In the genomic region with DNA sequence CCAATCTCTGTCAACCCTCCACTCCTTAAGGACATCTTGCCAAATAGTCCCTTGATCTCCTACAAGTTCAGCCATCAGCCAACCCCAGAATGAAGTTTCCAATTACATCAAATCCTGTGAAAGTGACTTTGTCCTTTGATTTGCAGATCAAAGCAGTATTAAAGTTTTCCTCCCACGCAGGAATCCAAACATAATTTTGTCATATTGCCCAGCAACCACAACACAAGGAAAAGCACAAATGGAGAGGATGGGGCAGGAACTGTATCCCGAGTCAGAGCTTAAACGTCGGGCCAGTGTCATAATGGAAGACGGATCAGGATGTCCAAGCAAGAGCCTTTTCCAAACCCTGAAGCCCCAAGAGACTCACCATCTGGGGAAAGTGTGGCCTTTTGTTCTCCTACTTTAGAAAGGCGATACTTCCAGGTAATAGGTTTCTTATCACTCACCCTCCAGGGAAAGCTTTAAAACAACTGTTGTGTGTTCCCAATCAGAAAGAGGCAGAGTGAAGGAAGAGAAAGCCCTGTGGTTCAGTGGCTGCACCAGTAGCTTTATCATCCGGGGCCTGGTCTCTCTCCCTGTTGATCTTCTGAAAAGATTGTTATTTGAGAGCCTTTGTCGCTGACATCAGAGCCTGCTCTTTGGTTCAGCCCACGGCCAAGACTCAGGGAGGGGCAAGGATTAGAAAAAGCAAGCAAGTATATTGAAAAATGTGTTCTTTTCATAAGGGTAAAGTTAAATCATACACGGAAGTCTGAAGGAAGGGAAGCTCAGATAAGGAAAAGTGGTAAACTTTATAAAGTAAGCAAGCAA, we compare ENCODE assay signal across 12 cellular contexts. TPM values are rescaled to one million over a fixed set of nuclear protein-coding genes. Genes with fewer than 3 reads are reported as not detected.
DNase-seq lines count a peak whose midpoint lies in the region; TF ChIP-seq lines count a peak whose summit lies in the region.
"Had no signal": no experiment of that assay in that cellular context is flagged by ENCODE, and none has a peak within 500 bp of the region (broad histone marks: within the 10 kb centered on the region; RNA-seq: fewer than 3 reads in every experiment).

No MANE protein-coding gene starts in this region.

- H3K4me3 ChIP-seq in cardiac muscle cell: no peak overlapping the region
- H3K4me3 ChIP-seq in right atrium auricular region: no peak overlapping the region
- H3K4me3 ChIP-seq in mesodermal cell (ENCODE audit: extremely low read depth, insufficient read depth, low read length, poor library complexity, severe bottlenecking): no peak overlapping the region
- no peak overlapping the region for H3K4me3 ChIP-seq in CD4-positive, alpha-beta memory T cell (ENCODE audit: low read length in 2 of 2)
- H3K4me3 ChIP-seq: SJCRH30 had no signal

- H3K36me3 ChIP-seq in cardiac muscle cell: no peaks in the 10 kb centered on the region
- H3K36me3 ChIP-seq in right atrium auricular region: no peaks in the 10 kb centered on the region
- no peaks in the 10 kb centered on the region for H3K36me3 ChIP-seq in mesodermal cell (ENCODE audit: control insufficient read depth, insufficient read depth, low read length)
- no peaks in the 10 kb centered on the region for H3K36me3 ChIP-seq in CD4-positive, alpha-beta memory T cell (ENCODE audit: insufficient read depth, low read length)
- H3K36me3 ChIP-seq: SJCRH30 had no signal

- peaks cover 36% of the 10 kb centered on the region for H3K4me1 ChIP-seq in cardiac muscle cell (ENCODE audit: low read depth)
- peaks cover 0 to 13% of the 10 kb centered on the region in 2 donors for H3K4me1 ChIP-seq in right atrium auricular region
- peaks cover 9% of the 10 kb centered on the region for H3K4me1 ChIP-seq in mesodermal cell (ENCODE audit: control insufficient read depth, insufficient read depth, low read length, poor library complexity, severe bottlenecking)
- no peaks in the 10 kb centered on the region for H3K4me1 ChIP-seq in CD4-positive, alpha-beta memory T cell (ENCODE audit: insufficient read depth, low read length)
- H3K4me1 ChIP-seq: SJCRH30 had no signal

- no peak overlapping the region for H3K4me3 Mint-ChIP-seq in CD4-positive, alpha-beta memory T cell
- no peak overlapping the region for H3K4me3 Mint-ChIP-seq in glutamatergic neuron (ENCODE audit: unreplicated experiment)
- H3K4me3 Mint-ChIP-seq: activated CD4-positive, alpha-beta T cell treated with anti-CD3 and anti-CD28 coated beads for 36 hours; activated naive CD4-positive, alpha-beta T cell treated with anti-CD3 and anti-CD28 coated beads, Interleukin-2, amount 50 U/mL, for 24 hours had no signal

- H3K9me3 Mint-ChIP-seq in CD4-positive, alpha-beta memory T cell: no peaks in the 10 kb centered on the region
- H3K9me3 Mint-ChIP-seq in glutamatergic neuron (ENCODE audit: unreplicated experiment): peaks cover 1% of the 10 kb centered on the region
- H3K9me3 Mint-ChIP-seq: activated naive CD4-positive, alpha-beta T cell treated with anti-CD3 and anti-CD28 coated beads, Interleukin-2, amount 50 U/mL, for 24 hours had no signal

- H3K27me3 Mint-ChIP-seq in CD4-positive, alpha-beta memory T cell: no peaks in the 10 kb centered on the region
- no peaks in the 10 kb centered on the region for H3K27me3 Mint-ChIP-seq in glutamatergic neuron (ENCODE audit: unreplicated experiment)
- H3K27me3 Mint-ChIP-seq: activated CD4-positive, alpha-beta T cell treated with anti-CD3 and anti-CD28 coated beads for 36 hours; activated naive CD4-positive, alpha-beta T cell treated with anti-CD3 and anti-CD28 coated beads, Interleukin-2, amount 50 U/mL, for 24 hours had no signal

- intact Hi-C loops in CD4-positive, alpha-beta memory T cell (cut with micrococcal nuclease): no loop called here

- no peak overlapping the region for H3K27ac Mint-ChIP-seq in CD4-positive, alpha-beta memory T cell
- H3K27ac Mint-ChIP-seq in glutamatergic neuron (ENCODE audit: unreplicated experiment): no peak overlapping the region
- H3K27ac Mint-ChIP-seq: activated CD4-positive, alpha-beta T cell treated with anti-CD3 and anti-CD28 coated beads for 36 hours; activated naive CD4-positive, alpha-beta T cell treated with anti-CD3 and anti-CD28 coated beads, Interleukin-2, amount 50 U/mL, for 24 hours had no signal

- CTCF ChIA-PET in CD4-positive, alpha-beta memory T cell (lab: Charles Lee; ENCODE audit: partially characterized antibody): no interaction called here

- no peaks in the 10 kb centered on the region for H3K36me3 Mint-ChIP-seq in CD4-positive, alpha-beta memory T cell
- no peaks in the 10 kb centered on the region for H3K36me3 Mint-ChIP-seq in glutamatergic neuron (ENCODE audit: unreplicated experiment)

- peaks cover 0 to 1% (median 0%) of the 10 kb centered on the region in 4 donors for H3K4me1 Mint-ChIP-seq in CD4-positive, alpha-beta memory T cell
- H3K4me1 Mint-ChIP-seq in glutamatergic neuron (ENCODE audit: low read depth, unreplicated experiment): peaks cover 4% of the 10 kb centered on the region
- H3K4me1 Mint-ChIP-seq: activated CD4-positive, alpha-beta T cell treated with anti-CD3 and anti-CD28 coated beads for 36 hours; activated naive CD4-positive, alpha-beta T cell treated with anti-CD3 and anti-CD28 coated beads, Interleukin-2, amount 50 U/mL, for 24 hours had no signal

- WGBS in mesodermal cell (ENCODE audit: insufficient coverage in 2 of 2), 2 experiments: 56 to 62% methylated on average over 4 to 7 of the region's 10 CpGs

- DNase-seq in cardiac muscle cell (ENCODE audit: low read depth in 1 of 2, low spot score in 1 of 2) (peak; percentile 35 to 47), right atrium auricular region (ENCODE audit: low spot score) (no peak), dedifferentiated amniotic fluid mesenchymal stem cell (ENCODE audit: extremely low spot score) (peak; percentile 59), NCI-H2081 treated with DMSO at 0.1 percent for 48 hours (lab: John Stamatoyannopoulos, UW) (no peak), glutamatergic neuron (no peak)
- DNase-seq in CD4-positive, alpha-beta memory T cell: no peak
- no peak for DNase-seq in effector CD4-positive, alpha-beta T cell
- DNase-seq: activated CD4-positive, alpha-beta T cell treated with anti-CD3 and anti-CD28 coated beads for 36 hours; NCI-H524 had no signal

- TF ChIP-seq CTCF in cardiac muscle cell (IDR thresholded peaks at IDR 0.05; ENCODE audit: low read depth, low read length) (no peak), right atrium auricular region (IDR thresholded peaks at IDR 0.05) (no peak), glutamatergic neuron (IDR thresholded peaks at IDR 0.05; ENCODE audit: partially characterized antibody, unreplicated experiment) (no peak)

- POLR2A ChIA-PET in CD4-positive, alpha-beta memory T cell (lab: Charles Lee; ENCODE audit: partially characterized antibody): no interaction called here

- H3K27me3 ChIP-seq in cardiac muscle cell (no peaks in the 10 kb centered on the region), right atrium auricular region (no peaks in the 10 kb centered on the region)
- H3K27me3 ChIP-seq in CD4-positive, alpha-beta memory T cell (ENCODE audit: insufficient read depth, low read length): no peaks in the 10 kb centered on the region
- H3K27me3 ChIP-seq: SJCRH30 had no signal

- H3K27ac ChIP-seq in cardiac muscle cell: peak overlapping the region; percentile 91
- no peak overlapping the region for H3K27ac ChIP-seq in right atrium auricular region
- H3K27ac ChIP-seq in mesodermal cell (ENCODE audit: low read depth, low read length, severe bottlenecking): peak overlapping the region; percentile 42
- no peak overlapping the region for H3K27ac ChIP-seq in CD4-positive, alpha-beta memory T cell (ENCODE audit: low read depth, low read length)
- H3K27ac ChIP-seq: SJCRH30 had no signal

- H3K9me3 ChIP-seq in cardiac muscle cell (ENCODE audit: low read depth) (no peaks in the 10 kb centered on the region), right atrium auricular region (no peaks in the 10 kb centered on the region), mesodermal cell (ENCODE audit: control insufficient read depth, low read length) (no peaks in the 10 kb centered on the region)
- no peaks in the 10 kb centered on the region for H3K9me3 ChIP-seq in CD4-positive, alpha-beta memory T cell (ENCODE audit: control insufficient read depth in 1 of 2, low read length in 2 of 2)
- H3K9me3 ChIP-seq: SJCRH30 had no signal

RNA-seq across cellular contexts. Expression of gene EXPH5, which starts 41.7 kb away (rescaled TPM):
- total RNA-seq in cardiac muscle cell: 5.6 and 7.7 TPM in 2 replicates
- 2.6 and 4.6 TPM in 2 replicates for polyA plus RNA-seq in cardiac muscle cell
- 1 to 10 TPM; 1.4 to 2.8 TPM for total RNA-seq in right atrium auricular region
- polyA plus RNA-seq in mesodermal cell (2013, experiment 1 of 2): 0.66 TPM
- 0.46 TPM for polyA plus RNA-seq in mesodermal cell (2013, experiment 2 of 2)
- total RNA-seq in CD4-positive, alpha-beta memory T cell: 1 to 10 TPM; 2.6 to 4.0 TPM
- polyA plus RNA-seq in CD4-positive, alpha-beta memory T cell: under 1 TPM; 0.39 to 0.86 TPM
- total RNA-seq in glutamatergic neuron (ENCODE audit: unreplicated experiment): 0.44 TPM

RNA-seq across cellular contexts. Expression of gene POGLUT3, which starts 53.7 kb away (rescaled TPM):
- total RNA-seq in cardiac muscle cell (8.5 and 12.0 TPM in 2 replicates), right atrium auricular region (10 to 100 TPM; 10.2 to 13.2 TPM), glutamatergic neuron (ENCODE audit: unreplicated experiment) (2.4 TPM)
- 14.5 and 18.8 TPM in 2 replicates for polyA plus RNA-seq in cardiac muscle cell
- polyA plus RNA-seq in mesodermal cell (2013, experiment 1 of 2): 33.0 TPM
- 32.3 TPM for polyA plus RNA-seq in mesodermal cell (2013, experiment 2 of 2)
- 1 to 10 TPM; 7.2 to 7.6 TPM for total RNA-seq in CD4-positive, alpha-beta memory T cell
- polyA plus RNA-seq in CD4-positive, alpha-beta memory T cell: 10 to 100 TPM; 11.0 to 12.3 TPM

Comparison
In these comparisons a context has a peak if more than half of its experiments do, and no peak if none do; other contexts are left out.
1. DNase-seq: peak in cardiac muscle cell (2 of 2) and dedifferentiated amniotic fluid mesenchymal stem cell (single experiment); none in right atrium auricular region (single experiment), NCI-H2081 treated with DMSO at 0.1 percent for 48 hours (single experiment), CD4-positive, alpha-beta memory T cell (0 of 5), glutamatergic neuron (single experiment) and effector CD4-positive, alpha-beta T cell (single experiment).
2. H3K27ac ChIP-seq: peak in cardiac muscle cell (single experiment) and mesodermal cell (single experiment); none in right atrium auricular region (0 of 2) and CD4-positive, alpha-beta memory T cell (single experiment).